In genomic region chr5:17325770-17326599, GRCh38 we compare ENCODE assay signal across 33 cellular contexts.
"Had no signal": no experiment of that assay in that cellular context is flagged by ENCODE, and none has a peak within 500 bp of the region (broad histone marks: within the 10 kb centered on the region; RNA-seq: fewer than 3 reads in every experiment).

No MANE protein-coding gene starts in this region.

- H3K4me3 ChIP-seq: PC-9 had no signal

- H2AFZ ChIP-seq: PC-9 had no signal

- H3K4me2 ChIP-seq: PC-9 had no signal

- H3K36me3 ChIP-seq: brain microvascular endothelial cell, WERI-Rb-1 had no signal

- ATAC-seq: activated CD8-positive, alpha-beta memory T cell treated with anti-CD3 and anti-CD28 coated beads, Interleukin-2, amount 10 ng/mL, durations not matched to agents 7 days and 5 days; Right ventricle myocardium inferior had no signal

- H3K27me3 ChIP-seq: brain microvascular endothelial cell had no signal

- DNase-seq: activated CD4-positive, alpha-beta memory T cell treated with anti-CD3 and anti-CD28 coated beads, Interleukin-2, amount 10 ng/mL, durations not matched to agents 7 days and 5 days; activated CD4-positive, alpha-beta T cell treated with anti-CD3 and anti-CD28 coated beads for 1 hour; activated CD4-positive, alpha-beta T cell treated with anti-CD3 and anti-CD28 coated beads for 48 hours; activated CD4-positive, CD25-positive, alpha-beta regulatory T cell; activated CD8-positive, alpha-beta memory T cell treated with anti-CD3 and anti-CD28 coated beads for 24 hours; activated CD8-positive, alpha-beta memory T cell treated with anti-CD3 and anti-CD28 coated beads, Interleukin-2, amount 10 ng/mL, durations not matched to agents 7 days and 5 days; activated CD8-positive, alpha-beta memory T cell treated with anti-CD3 and anti-CD28 coated beads, Interleukin-2, amount 50 U/mL, for 48 hours; activated effector memory CD4-positive, alpha-beta T cell treated with anti-CD3 and anti-CD28 coated beads, Interleukin-2, amount 50 U/mL, for 16 hours; activated naive CD4-positive, alpha-beta T cell; activated naive CD4-positive, alpha-beta T cell treated with anti-CD3 and anti-CD28 coated beads, Interleukin-2, amount 50 U/mL, for 16 hours; activated naive CD8-positive, alpha-beta T cell treated with anti-CD3 and anti-CD28 coated beads for 36 hours; activated T-cell treated with anti-CD3 and anti-CD28 coated beads, Interleukin-2, amount 50 U/mL, for 48 hours; amniotic stem cell; aorta; brain microvascular endothelial cell; central memory CD4-positive, alpha-beta T cell; MV-4-11; NCI-H1092; NCI-H1436 treated with DMSO at 0.1 percent for 48 hours; NCI-H1694 treated with DMSO at 0.1 percent for 48 hours; NCI-H2029; NCI-H345; NCI-H524 treated with DMSO at 0.1 percent for 48 hours; NK-92 treated with Interleukin-12 subunit alpha and Interleukin-12 subunit beta, amount 100 ng/mL, for 24 hours; SIG-M5; SW 1271; T-helper 1 cell; T-helper 2 cell; T-helper 9 cell; WERI-Rb-1 had no signal

- H3K27ac ChIP-seq: brain microvascular endothelial cell, PC-9, RWPE1 had no signal
